In genomic region chr6:5869676-5870075, GRCh38 we compare ENCODE assay signal across 21 cellular contexts.
A peak's percentile ranks its signal among the peaks of the same experiment; 100 is the strongest.
DNase-seq lines count a peak whose midpoint lies in the region; ATAC-seq and TF ChIP-seq lines count a peak whose summit lies in the region.
"Had no signal": no experiment of that assay in that cellular context is flagged by ENCODE, and none has a peak within 500 bp of the region (broad histone marks: within the 10 kb centered on the region; RNA-seq: fewer than 3 reads in every experiment).

No MANE protein-coding gene starts in this region.

- peaks cover 12% of the 10 kb centered on the region for H3K36me3 Mint-ChIP-seq in activated CD4-positive, alpha-beta T cell treated with anti-CD3 and anti-CD28 coated beads, Interleukin-2, amount 10 ng/mL, durations not matched to agents 24 days and 14 days (ENCODE audit: low read depth)
- no peaks in the 10 kb centered on the region for H3K36me3 Mint-ChIP-seq in T-helper 17 cell (ENCODE audit: low read depth)
- peaks cover 5 to 29% (median 8%) of the 10 kb centered on the region in 5 donors for H3K36me3 Mint-ChIP-seq in naive thymus-derived CD4-positive, alpha-beta T cell

- H4K20me1 ChIP-seq in mammary epithelial cell (ENCODE audit: insufficient read depth, low read length) = no peaks in the 10 kb centered on the region

- H3K9me3 ChIP-seq in T-helper 17 cell (ENCODE audit: control insufficient read depth, low read length, poor library complexity, severe bottlenecking) (no peaks in the 10 kb centered on the region), mammary epithelial cell (replicated peaks; ENCODE audit: insufficient read depth, low read length) (no peaks in the 10 kb centered on the region)
- peaks cover 0 to 4% (median 3%) of the 10 kb centered on the region in 3 experiments for H3K9me3 ChIP-seq in naive thymus-derived CD4-positive, alpha-beta T cell (ENCODE audit: control insufficient read depth in 2 of 3, low read length in 3 of 3)
- H3K9me3 ChIP-seq: esophagus squamous epithelium, upper lobe of right lung had no signal

- DNase-seq in activated CD4-positive, alpha-beta T cell treated with anti-CD3 and anti-CD28 coated beads, Interleukin-2, amount 10 ng/mL, durations not matched to agents 24 days and 14 days = no peak
- DNase-seq in activated CD4-positive, alpha-beta T cell treated with anti-CD3 and anti-CD28 coated beads for 48 hours = no peak
- DNase-seq in T-helper 17 cell = no peak
- DNase-seq in naive thymus-derived CD4-positive, alpha-beta T cell = no peak
- no peak for DNase-seq in GM13976 (ENCODE audit: low spot score)
- DNase-seq in mammary epithelial cell = no peak
- DNase-seq: activated naive CD4-positive, alpha-beta T cell treated with anti-CD3 and anti-CD28 coated beads for 36 hours; effector CD4-positive, alpha-beta T cell; esophagus squamous epithelium; GDM1; kidney; NCI-H1092 treated with DMSO at 0.1 percent for 48 hours; NCI-H2081; NCI-H446 treated with DMSO at 0.1 percent for 48 hours; stimulated activated CD4-positive, alpha-beta T cell treated with anti-CD3 and anti-CD28 coated beads, Interleukin-4, amount 100 ng/mL, for 4 hours; upper lobe of right lung had no signal

- H3K27me3 Mint-ChIP-seq in activated CD4-positive, alpha-beta T cell treated with anti-CD3 and anti-CD28 coated beads, Interleukin-2, amount 10 ng/mL, durations not matched to agents 24 days and 14 days = no peaks in the 10 kb centered on the region
- no peaks in the 10 kb centered on the region for H3K27me3 Mint-ChIP-seq in T-helper 17 cell
- H3K27me3 Mint-ChIP-seq in naive thymus-derived CD4-positive, alpha-beta T cell = peaks cover 0 to 3% (median 0%) of the 10 kb centered on the region in 5 donors

- no peaks in the 10 kb centered on the region for H3K79me2 ChIP-seq in mammary epithelial cell (ENCODE audit: insufficient read depth, low read length)

- in situ Hi-C loops in GM13976 (cut with MboI; ENCODE audit: low sequenced_read_pairs, unreplicated experiment) (no loop called here), mammary epithelial cell (cut with MboI; ENCODE audit: low sequenced_read_pairs in 2 of 2) (no loop called here)

- intact Hi-C loops in activated CD4-positive, alpha-beta T cell treated with anti-CD3 and anti-CD28 coated beads, Interleukin-2, amount 10 ng/mL, durations not matched to agents 24 days and 14 days (cut with micrococcal nuclease) = loop anchor here (5.0 to 10.0 kb wide), 3 partner anchors 37 to 245 kb away; no protein-coding TSS in a partner anchor
- intact Hi-C loops in naive thymus-derived CD4-positive, alpha-beta T cell (cut with micrococcal nuclease) = loop anchor here (5.0 kb wide), 3 partner anchors 37 to 202 kb away; no protein-coding TSS in a partner anchor
- intact Hi-C loops in mammary epithelial cell (cut with micrococcal nuclease) = no loop called here

- 89% methylated on average over 4 of the region's 4 CpGs for WGBS in mammary epithelial cell (ENCODE audit: low coverage, missing lambda C conversion rate)

- POLR2A ChIA-PET in naive thymus-derived CD4-positive, alpha-beta T cell (lab: Charles Lee) = interaction anchor here (0.6 to 4.6 kb wide), 2 partner anchors 19 to 692 kb away, joined by 3 to 15 read pairs; no protein-coding TSS in a partner anchor

- ATAC-seq in GM18498 (IDR thresholded peaks at IDR 0.05; ENCODE audit: unreplicated experiment) (peak; percentile 67), T-helper 17 cell (no peak), GM19463 (IDR thresholded peaks at IDR 0.05; ENCODE audit: unreplicated experiment) (no peak)
- ATAC-seq in naive thymus-derived CD4-positive, alpha-beta T cell = peak; percentile 44
- ATAC-seq: activated CD4-positive, CD25-positive, alpha-beta regulatory T cell treated with anti-CD3 and anti-CD28 coated beads, Interleukin-2, amount 50 U/mL, for 24 hours; gastroesophageal sphincter; upper lobe of right lung had no signal

- no peak overlapping the region for H2AFZ ChIP-seq in mammary epithelial cell (ENCODE audit: low read depth, low read length)

- no peaks in the 10 kb centered on the region for H3K36me3 ChIP-seq in naive thymus-derived CD4-positive, alpha-beta T cell (ENCODE audit: control insufficient read depth in 2 of 3, insufficient read depth in 3 of 3, low read length in 3 of 3)
- no peaks in the 10 kb centered on the region for H3K36me3 ChIP-seq in mammary epithelial cell (ENCODE audit: insufficient read depth, low read length)
- H3K36me3 ChIP-seq: esophagus squamous epithelium, gastroesophageal sphincter, upper lobe of right lung had no signal

- H3K4me3 Mint-ChIP-seq in activated CD4-positive, alpha-beta T cell treated with anti-CD3 and anti-CD28 coated beads, Interleukin-2, amount 10 ng/mL, durations not matched to agents 24 days and 14 days = peak overlapping the region; percentile 6
- peak overlapping the region; percentile 52 for H3K4me3 Mint-ChIP-seq in T-helper 17 cell
- H3K4me3 Mint-ChIP-seq in naive thymus-derived CD4-positive, alpha-beta T cell = peak overlapping the region; percentile 47 to 75 (median 56)
- H3K4me3 Mint-ChIP-seq: activated naive CD4-positive, alpha-beta T cell treated with anti-CD3 and anti-CD28 coated beads for 36 hours had no signal

- H3K9me3 Mint-ChIP-seq in activated CD4-positive, alpha-beta T cell treated with anti-CD3 and anti-CD28 coated beads, Interleukin-2, amount 10 ng/mL, durations not matched to agents 24 days and 14 days = peaks cover 17% of the 10 kb centered on the region
- H3K9me3 Mint-ChIP-seq in naive thymus-derived CD4-positive, alpha-beta T cell = peaks cover 5 to 29% (median 12%) of the 10 kb centered on the region in 11 donors

- peak overlapping the region; percentile 24 for H3K4me3 ChIP-seq in naive thymus-derived CD4-positive, alpha-beta T cell (ENCODE audit: low read length)
- no peak overlapping the region for H3K4me3 ChIP-seq in mammary epithelial cell (replicated peaks in 1 of 3; ENCODE audit: insufficient read depth in 1 of 3, low read depth in 2 of 3, low read length in 3 of 3)
- H3K4me3 ChIP-seq: esophagus squamous epithelium, gastroesophageal sphincter, lung, upper lobe of right lung had no signal

- H3K9ac ChIP-seq in mammary epithelial cell (ENCODE audit: insufficient read depth, low read length) = no peak overlapping the region

- peaks cover 31 to 44% of the 10 kb centered on the region in 2 donors for H3K4me1 ChIP-seq in naive thymus-derived CD4-positive, alpha-beta T cell (ENCODE audit: control insufficient read depth in 2 of 2, insufficient read depth in 2 of 2, low read length in 2 of 2)
- H3K4me1 ChIP-seq in mammary epithelial cell (ENCODE audit: insufficient read depth, low read length) = no peaks in the 10 kb centered on the region
- H3K4me1 ChIP-seq: gastroesophageal sphincter, upper lobe of right lung had no signal

- H3K27ac ChIP-seq in naive thymus-derived CD4-positive, alpha-beta T cell (ENCODE audit: low read depth, low read length) = peak overlapping the region; percentile 43
- H3K27ac ChIP-seq in mammary epithelial cell (ENCODE audit: insufficient read depth, low read depth, low read length) = no peak overlapping the region
- H3K27ac ChIP-seq: esophagus squamous epithelium, gastroesophageal sphincter, upper lobe of right lung had no signal

- no peak overlapping the region for H3K4me2 ChIP-seq in mammary epithelial cell (ENCODE audit: insufficient read depth, low read depth, low read length)

- no peaks in the 10 kb centered on the region for H3K27me3 ChIP-seq in naive thymus-derived CD4-positive, alpha-beta T cell (ENCODE audit: control insufficient read depth in 2 of 2, insufficient read depth in 2 of 2, low read length in 2 of 2)
- no peaks in the 10 kb centered on the region for H3K27me3 ChIP-seq in mammary epithelial cell (ENCODE audit: insufficient read depth, low read length)
- H3K27me3 ChIP-seq: esophagus squamous epithelium, gastroesophageal sphincter, upper lobe of right lung had no signal

- dilution Hi-C loops in mammary epithelial cell (cut with HindIII; ENCODE audit: low sequenced_read_pairs) = no loop called here

- H3K4me1 Mint-ChIP-seq in activated CD4-positive, alpha-beta T cell treated with anti-CD3 and anti-CD28 coated beads, Interleukin-2, amount 10 ng/mL, durations not matched to agents 24 days and 14 days = peaks cover 44% of the 10 kb centered on the region
- H3K4me1 Mint-ChIP-seq in T-helper 17 cell = peaks cover 31% of the 10 kb centered on the region
- peaks cover 28 to 65% (median 55%) of the 10 kb centered on the region in 7 donors for H3K4me1 Mint-ChIP-seq in naive thymus-derived CD4-positive, alpha-beta T cell

- BruUV-seq in mammary epithelial cell (replicated peaks; lab: Mats Ljungman, UMichigan) = no TSS peak

- TF ChIP-seq CTCF in GM13976 (IDR thresholded peaks at IDR 0.05; ENCODE audit: borderline replicate concordance, control extremely low read depth, extremely low read depth, insufficient read depth, missing control alignments) (no peak), mammary epithelial cell (conservative IDR thresholded peaks at IDR 0.05 in 1 of 2, IDR thresholded peaks at IDR 0.05 in 1 of 2; ENCODE audit: extremely low read depth in 1 of 2, insufficient read depth in 1 of 2, low read depth in 1 of 2, low read length in 2 of 2) (no peak)

- CTCF ChIA-PET in naive thymus-derived CD4-positive, alpha-beta T cell (lab: Charles Lee) = interaction anchor here (0.7 kb wide), 1 partner anchor 189 kb away, joined by 3 read pairs; no protein-coding TSS in a partner anchor
- CTCF ChIA-PET in mammary epithelial cell (lab: Charles Lee; ENCODE audit: low non-redundant PET) = no interaction called here

- H3K27ac Mint-ChIP-seq in activated CD4-positive, alpha-beta T cell treated with anti-CD3 and anti-CD28 coated beads, Interleukin-2, amount 10 ng/mL, durations not matched to agents 24 days and 14 days = no peak overlapping the region
- H3K27ac Mint-ChIP-seq in T-helper 17 cell = peak overlapping the region; percentile 97
- peak overlapping the region; percentile 45 to 100 (median 90) for H3K27ac Mint-ChIP-seq in naive thymus-derived CD4-positive, alpha-beta T cell
- H3K27ac Mint-ChIP-seq: activated naive CD4-positive, alpha-beta T cell treated with anti-CD3 and anti-CD28 coated beads for 36 hours had no signal

Comparison
In these comparisons a context has a peak if more than half of its experiments do, and no peak if none do; other contexts are left out.
1. ATAC-seq: peak in GM18498 (single experiment) and naive thymus-derived CD4-positive, alpha-beta T cell (single experiment); none in T-helper 17 cell (single experiment) and GM19463 (single experiment).
2. Peak in every context shown above with its lines, with median percentiles within 50 percentile points of each other: H3K4me3 Mint-ChIP-seq.